In the genomic region with DNA sequence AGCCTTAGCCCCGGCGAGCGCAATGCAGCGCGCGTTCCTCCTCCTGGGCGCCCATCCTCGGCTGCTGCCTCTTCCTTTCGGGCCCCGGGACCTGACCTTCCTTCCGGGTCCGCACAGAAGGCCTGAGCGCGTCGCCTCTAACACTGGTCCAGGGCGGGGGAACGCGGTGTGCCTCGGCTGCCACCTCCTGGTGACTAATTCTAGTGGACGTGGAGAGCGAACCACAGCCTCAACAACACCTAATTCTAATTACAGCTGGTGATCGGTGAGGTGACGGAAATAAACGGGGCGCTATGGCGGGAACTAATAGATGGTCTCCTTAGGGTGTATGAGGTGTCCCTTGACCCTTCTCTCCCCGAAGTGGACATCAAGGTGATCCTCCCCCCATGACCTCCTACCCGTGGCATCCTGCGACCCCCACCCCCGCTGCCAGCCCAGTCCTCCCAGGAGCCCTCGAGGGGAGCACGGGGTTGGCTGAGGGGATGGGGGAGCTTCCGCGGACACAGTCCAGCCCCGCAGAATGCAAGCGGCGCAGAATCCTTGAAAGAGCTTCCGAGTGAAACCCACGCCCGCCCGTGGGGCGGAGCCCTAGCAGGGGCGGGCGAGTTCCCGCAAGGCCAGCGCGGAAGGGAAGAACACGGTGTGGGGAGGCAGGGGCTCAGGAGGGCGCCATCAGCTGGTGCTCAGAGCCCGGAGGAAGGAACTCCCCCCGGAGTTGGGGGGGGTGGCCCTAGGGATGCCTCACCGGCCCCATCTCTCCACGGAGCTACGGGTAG, we compare ENCODE assay signal across 1 cellular context.
TF ChIP-seq lines count a peak whose summit lies in the region.

No MANE protein-coding gene starts in this region.

TF ChIP-seq in WTC11, 78 proteins besides CTCF, POLR2A, EP300 and RAD21 (continued from another document):
- TF ChIP-seq, protein P1, sequence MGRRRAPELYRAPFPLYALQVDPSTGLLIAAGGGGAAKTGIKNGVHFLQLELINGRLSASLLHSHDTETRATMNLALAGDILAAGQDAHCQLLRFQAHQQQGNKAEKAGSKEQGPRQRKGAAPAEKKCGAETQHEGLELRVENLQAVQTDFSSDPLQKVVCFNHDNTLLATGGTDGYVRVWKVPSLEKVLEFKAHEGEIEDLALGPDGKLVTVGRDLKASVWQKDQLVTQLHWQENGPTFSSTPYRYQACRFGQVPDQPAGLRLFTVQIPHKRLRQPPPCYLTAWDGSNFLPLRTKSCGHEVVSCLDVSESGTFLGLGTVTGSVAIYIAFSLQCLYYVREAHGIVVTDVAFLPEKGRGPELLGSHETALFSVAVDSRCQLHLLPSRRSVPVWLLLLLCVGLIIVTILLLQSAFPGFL (CRISPR knock-in tag; IDR thresholded peaks at IDR 0.05; ENCODE audit: borderline replicate concordance): no peak
- TF ChIP-seq JUN (CRISPR knock-in tag; IDR thresholded peaks at IDR 0.05): no peak
- no peak for TF ChIP-seq IRF2 (CRISPR knock-in tag; IDR thresholded peaks at IDR 0.05; ENCODE audit: borderline replicate concordance, low read depth)
- TF ChIP-seq, protein P2, sequence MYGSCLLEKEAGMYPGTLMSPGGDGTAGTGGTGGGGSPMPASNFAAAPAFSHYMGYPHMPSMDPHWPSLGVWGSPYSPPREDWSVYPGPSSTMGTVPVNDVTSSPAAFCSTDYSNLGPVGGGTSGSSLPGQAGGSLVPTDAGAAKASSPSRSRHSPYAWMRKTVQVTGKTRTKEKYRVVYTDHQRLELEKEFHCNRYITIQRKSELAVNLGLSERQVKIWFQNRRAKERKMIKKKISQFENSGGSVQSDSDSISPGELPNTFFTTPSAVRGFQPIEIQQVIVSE (CRISPR knock-in tag; IDR thresholded peaks at IDR 0.05; ENCODE audit: borderline replicate concordance): no peak
- TF ChIP-seq, protein P3, sequence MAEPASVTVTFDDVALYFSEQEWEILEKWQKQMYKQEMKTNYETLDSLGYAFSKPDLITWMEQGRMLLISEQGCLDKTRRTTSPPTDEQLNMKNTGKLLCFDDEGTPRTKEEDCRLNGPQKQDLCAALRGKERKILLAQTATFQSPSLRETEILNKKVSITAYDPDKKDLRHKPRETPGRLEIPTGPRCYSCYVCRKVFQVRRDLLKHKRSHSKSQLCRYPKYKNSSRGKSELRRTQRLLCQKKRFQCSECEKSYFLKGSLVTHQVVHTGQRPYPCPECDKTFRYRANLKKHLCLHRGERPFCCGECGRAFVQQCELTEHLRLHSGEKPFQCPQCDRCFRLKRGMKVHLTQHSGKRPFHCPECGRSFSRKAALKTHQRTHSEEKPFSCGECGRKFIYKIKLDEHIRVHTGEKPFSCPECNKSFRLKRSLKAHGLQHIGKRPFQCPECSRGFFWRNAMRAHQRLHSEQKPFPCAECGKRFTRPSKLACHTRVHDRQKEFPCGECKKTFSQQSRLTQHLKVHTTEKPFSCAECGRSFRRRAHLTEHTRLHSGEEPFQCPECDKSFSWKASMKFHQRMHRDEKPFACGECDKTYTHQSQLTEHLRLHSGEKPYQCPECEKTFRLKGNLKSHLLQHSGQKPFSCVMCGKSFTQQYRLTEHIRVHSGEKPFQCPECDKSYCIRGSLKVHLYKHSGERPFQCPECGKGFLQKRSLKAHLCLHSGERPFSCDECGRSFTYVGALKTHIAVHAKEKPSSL (CRISPR knock-in tag; conservative IDR thresholded peaks at IDR 0.05): no peak
- TF ChIP-seq FOXJ3 (CRISPR knock-in tag; IDR thresholded peaks at IDR 0.05; ENCODE audit: borderline replicate concordance): no peak
- no peak for TF ChIP-seq NFE2L1 (CRISPR knock-in tag; IDR thresholded peaks at IDR 0.05)
- 0 out of 2 replicates have a peak, but pooled peaks have one; percentile 36 for TF ChIP-seq KAT7 (CRISPR knock-in tag; IDR thresholded peaks at IDR 0.05; ENCODE audit: borderline replicate concordance)
- TF ChIP-seq, protein P4, sequence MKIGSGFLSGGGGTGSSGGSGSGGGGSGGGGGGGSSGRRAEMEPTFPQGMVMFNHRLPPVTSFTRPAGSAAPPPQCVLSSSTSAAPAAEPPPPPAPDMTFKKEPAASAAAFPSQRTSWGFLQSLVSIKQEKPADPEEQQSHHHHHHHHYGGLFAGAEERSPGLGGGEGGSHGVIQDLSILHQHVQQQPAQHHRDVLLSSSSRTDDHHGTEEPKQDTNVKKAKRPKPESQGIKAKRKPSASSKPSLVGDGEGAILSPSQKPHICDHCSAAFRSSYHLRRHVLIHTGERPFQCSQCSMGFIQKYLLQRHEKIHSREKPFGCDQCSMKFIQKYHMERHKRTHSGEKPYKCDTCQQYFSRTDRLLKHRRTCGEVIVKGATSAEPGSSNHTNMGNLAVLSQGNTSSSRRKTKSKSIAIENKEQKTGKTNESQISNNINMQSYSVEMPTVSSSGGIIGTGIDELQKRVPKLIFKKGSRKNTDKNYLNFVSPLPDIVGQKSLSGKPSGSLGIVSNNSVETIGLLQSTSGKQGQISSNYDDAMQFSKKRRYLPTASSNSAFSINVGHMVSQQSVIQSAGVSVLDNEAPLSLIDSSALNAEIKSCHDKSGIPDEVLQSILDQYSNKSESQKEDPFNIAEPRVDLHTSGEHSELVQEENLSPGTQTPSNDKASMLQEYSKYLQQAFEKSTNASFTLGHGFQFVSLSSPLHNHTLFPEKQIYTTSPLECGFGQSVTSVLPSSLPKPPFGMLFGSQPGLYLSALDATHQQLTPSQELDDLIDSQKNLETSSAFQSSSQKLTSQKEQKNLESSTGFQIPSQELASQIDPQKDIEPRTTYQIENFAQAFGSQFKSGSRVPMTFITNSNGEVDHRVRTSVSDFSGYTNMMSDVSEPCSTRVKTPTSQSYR (CRISPR knock-in tag; IDR thresholded peaks at IDR 0.05): no peak
- TF ChIP-seq ETV6 (CRISPR knock-in tag; IDR thresholded peaks at IDR 0.05): peak; percentile 64; the same call in 1 of the 2 replicates
- no peak for TF ChIP-seq SOX15 (CRISPR knock-in tag; IDR thresholded peaks at IDR 0.05)
- TF ChIP-seq ZNF423 (CRISPR knock-in tag; IDR thresholded peaks at IDR 0.05): no peak
- TF ChIP-seq JAZF1 (CRISPR knock-in tag; IDR thresholded peaks at IDR 0.05): no peak
- peak; percentile 55; the same call in 1 of the 2 replicates for TF ChIP-seq ZBTB21 (CRISPR knock-in tag; IDR thresholded peaks at IDR 0.05; ENCODE audit: borderline replicate concordance)
- no peak for TF ChIP-seq ZNF396 (CRISPR knock-in tag; IDR thresholded peaks at IDR 0.05; ENCODE audit: borderline replicate concordance)
- TF ChIP-seq, protein P5, sequence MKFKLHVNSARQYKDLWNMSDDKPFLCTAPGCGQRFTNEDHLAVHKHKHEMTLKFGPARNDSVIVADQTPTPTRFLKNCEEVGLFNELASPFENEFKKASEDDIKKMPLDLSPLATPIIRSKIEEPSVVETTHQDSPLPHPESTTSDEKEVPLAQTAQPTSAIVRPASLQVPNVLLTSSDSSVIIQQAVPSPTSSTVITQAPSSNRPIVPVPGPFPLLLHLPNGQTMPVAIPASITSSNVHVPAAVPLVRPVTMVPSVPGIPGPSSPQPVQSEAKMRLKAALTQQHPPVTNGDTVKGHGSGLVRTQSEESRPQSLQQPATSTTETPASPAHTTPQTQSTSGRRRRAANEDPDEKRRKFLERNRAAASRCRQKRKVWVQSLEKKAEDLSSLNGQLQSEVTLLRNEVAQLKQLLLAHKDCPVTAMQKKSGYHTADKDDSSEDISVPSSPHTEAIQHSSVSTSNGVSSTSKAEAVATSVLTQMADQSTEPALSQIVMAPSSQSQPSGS (CRISPR knock-in tag; IDR thresholded peaks at IDR 0.05; ENCODE audit: borderline replicate concordance, low read depth): no peak
- no peak for TF ChIP-seq TEAD1 (CRISPR knock-in tag; IDR thresholded peaks at IDR 0.05)
- TF ChIP-seq, protein P6, sequence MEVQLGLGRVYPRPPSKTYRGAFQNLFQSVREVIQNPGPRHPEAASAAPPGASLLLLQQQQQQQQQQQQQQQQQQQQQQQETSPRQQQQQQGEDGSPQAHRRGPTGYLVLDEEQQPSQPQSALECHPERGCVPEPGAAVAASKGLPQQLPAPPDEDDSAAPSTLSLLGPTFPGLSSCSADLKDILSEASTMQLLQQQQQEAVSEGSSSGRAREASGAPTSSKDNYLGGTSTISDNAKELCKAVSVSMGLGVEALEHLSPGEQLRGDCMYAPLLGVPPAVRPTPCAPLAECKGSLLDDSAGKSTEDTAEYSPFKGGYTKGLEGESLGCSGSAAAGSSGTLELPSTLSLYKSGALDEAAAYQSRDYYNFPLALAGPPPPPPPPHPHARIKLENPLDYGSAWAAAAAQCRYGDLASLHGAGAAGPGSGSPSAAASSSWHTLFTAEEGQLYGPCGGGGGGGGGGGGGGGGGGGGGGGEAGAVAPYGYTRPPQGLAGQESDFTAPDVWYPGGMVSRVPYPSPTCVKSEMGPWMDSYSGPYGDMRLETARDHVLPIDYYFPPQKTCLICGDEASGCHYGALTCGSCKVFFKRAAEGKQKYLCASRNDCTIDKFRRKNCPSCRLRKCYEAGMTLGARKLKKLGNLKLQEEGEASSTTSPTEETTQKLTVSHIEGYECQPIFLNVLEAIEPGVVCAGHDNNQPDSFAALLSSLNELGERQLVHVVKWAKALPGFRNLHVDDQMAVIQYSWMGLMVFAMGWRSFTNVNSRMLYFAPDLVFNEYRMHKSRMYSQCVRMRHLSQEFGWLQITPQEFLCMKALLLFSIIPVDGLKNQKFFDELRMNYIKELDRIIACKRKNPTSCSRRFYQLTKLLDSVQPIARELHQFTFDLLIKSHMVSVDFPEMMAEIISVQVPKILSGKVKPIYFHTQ (CRISPR knock-in tag; IDR thresholded peaks at IDR 0.05): no peak
- peak; percentile 45; the same call in 1 of the 2 replicates for TF ChIP-seq FOXK1 (CRISPR knock-in tag; IDR thresholded peaks at IDR 0.05)
- no peak for TF ChIP-seq ZNF671 (CRISPR knock-in tag; IDR thresholded peaks at IDR 0.05)
- TF ChIP-seq, protein P7, sequence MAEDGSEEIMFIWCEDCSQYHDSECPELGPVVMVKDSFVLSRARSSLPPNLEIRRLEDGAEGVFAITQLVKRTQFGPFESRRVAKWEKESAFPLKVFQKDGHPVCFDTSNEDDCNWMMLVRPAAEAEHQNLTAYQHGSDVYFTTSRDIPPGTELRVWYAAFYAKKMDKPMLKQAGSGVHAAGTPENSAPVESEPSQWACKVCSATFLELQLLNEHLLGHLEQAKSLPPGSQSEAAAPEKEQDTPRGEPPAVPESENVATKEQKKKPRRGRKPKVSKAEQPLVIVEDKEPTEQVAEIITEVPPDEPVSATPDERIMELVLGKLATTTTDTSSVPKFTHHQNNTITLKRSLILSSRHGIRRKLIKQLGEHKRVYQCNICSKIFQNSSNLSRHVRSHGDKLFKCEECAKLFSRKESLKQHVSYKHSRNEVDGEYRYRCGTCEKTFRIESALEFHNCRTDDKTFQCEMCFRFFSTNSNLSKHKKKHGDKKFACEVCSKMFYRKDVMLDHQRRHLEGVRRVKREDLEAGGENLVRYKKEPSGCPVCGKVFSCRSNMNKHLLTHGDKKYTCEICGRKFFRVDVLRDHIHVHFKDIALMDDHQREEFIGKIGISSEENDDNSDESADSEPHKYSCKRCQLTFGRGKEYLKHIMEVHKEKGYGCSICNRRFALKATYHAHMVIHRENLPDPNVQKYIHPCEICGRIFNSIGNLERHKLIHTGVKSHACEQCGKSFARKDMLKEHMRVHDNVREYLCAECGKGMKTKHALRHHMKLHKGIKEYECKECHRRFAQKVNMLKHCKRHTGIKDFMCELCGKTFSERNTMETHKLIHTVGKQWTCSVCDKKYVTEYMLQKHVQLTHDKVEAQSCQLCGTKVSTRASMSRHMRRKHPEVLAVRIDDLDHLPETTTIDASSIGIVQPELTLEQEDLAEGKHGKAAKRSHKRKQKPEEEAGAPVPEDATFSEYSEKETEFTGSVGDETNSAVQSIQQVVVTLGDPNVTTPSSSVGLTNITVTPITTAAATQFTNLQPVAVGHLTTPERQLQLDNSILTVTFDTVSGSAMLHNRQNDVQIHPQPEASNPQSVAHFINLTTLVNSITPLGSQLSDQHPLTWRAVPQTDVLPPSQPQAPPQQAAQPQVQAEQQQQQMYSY (CRISPR knock-in tag; IDR thresholded peaks at IDR 0.05): no peak
- no peak for TF ChIP-seq TEAD4 (CRISPR knock-in tag; IDR thresholded peaks at IDR 0.05)
- TF ChIP-seq NFATC4 (CRISPR knock-in tag; IDR thresholded peaks at IDR 0.05): no peak
- TF ChIP-seq ZNF263 (CRISPR knock-in tag; IDR thresholded peaks at IDR 0.05; ENCODE audit: low read depth): peak; percentile 86
- TF ChIP-seq ELF4 (CRISPR knock-in tag; IDR thresholded peaks at IDR 0.05; ENCODE audit: low read depth): no peak
- TF ChIP-seq CREB1 (CRISPR knock-in tag; IDR thresholded peaks at IDR 0.05): no peak
- TF ChIP-seq GABPB1 (CRISPR knock-in tag; IDR thresholded peaks at IDR 0.05): no peak
- TF ChIP-seq ZNF138 (CRISPR knock-in tag; conservative IDR thresholded peaks at IDR 0.05): 0 out of 2 replicates have a peak, but pooled peaks have one; percentile 58
- TF ChIP-seq, protein P8, sequence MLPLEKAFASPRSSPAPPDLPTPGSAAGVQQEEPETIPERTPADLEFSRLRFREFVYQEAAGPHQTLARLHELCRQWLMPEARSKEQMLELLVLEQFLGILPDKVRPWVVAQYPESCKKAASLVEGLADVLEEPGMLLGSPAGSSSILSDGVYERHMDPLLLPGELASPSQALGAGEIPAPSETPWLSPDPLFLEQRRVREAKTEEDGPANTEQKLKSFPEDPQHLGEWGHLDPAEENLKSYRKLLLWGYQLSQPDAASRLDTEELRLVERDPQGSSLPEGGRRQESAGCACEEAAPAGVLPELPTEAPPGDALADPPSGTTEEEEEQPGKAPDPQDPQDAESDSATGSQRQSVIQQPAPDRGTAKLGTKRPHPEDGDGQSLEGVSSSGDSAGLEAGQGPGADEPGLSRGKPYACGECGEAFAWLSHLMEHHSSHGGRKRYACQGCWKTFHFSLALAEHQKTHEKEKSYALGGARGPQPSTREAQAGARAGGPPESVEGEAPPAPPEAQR (CRISPR knock-in tag; IDR thresholded peaks at IDR 0.05): no peak
- TF ChIP-seq, protein P9, sequence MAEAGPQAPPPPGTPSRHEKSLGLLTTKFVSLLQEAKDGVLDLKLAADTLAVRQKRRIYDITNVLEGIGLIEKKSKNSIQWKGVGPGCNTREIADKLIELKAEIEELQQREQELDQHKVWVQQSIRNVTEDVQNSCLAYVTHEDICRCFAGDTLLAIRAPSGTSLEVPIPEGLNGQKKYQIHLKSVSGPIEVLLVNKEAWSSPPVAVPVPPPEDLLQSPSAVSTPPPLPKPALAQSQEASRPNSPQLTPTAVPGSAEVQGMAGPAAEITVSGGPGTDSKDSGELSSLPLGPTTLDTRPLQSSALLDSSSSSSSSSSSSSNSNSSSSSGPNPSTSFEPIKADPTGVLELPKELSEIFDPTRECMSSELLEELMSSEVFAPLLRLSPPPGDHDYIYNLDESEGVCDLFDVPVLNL (CRISPR knock-in tag; IDR thresholded peaks at IDR 0.05; ENCODE audit: borderline replicate concordance, low read depth): no peak
- TF ChIP-seq, protein P10, sequence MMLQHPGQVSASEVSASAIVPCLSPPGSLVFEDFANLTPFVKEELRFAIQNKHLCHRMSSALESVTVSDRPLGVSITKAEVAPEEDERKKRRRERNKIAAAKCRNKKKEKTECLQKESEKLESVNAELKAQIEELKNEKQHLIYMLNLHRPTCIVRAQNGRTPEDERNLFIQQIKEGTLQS (CRISPR knock-in tag; conservative IDR thresholded peaks at IDR 0.05): no peak
- TF ChIP-seq, protein P11, sequence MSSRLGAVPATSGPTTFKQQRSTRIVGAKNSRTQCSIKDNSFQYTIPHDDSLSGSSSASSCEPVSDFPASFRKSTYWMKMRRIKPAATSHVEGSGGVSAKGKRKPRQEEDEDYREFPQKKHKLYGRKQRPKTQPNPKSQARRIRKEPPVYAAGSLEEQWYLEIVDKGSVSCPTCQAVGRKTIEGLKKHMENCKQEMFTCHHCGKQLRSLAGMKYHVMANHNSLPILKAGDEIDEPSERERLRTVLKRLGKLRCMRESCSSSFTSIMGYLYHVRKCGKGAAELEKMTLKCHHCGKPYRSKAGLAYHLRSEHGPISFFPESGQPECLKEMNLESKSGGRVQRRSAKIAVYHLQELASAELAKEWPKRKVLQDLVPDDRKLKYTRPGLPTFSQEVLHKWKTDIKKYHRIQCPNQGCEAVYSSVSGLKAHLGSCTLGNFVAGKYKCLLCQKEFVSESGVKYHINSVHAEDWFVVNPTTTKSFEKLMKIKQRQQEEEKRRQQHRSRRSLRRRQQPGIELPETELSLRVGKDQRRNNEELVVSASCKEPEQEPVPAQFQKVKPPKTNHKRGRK (CRISPR knock-in tag; IDR thresholded peaks at IDR 0.05; ENCODE audit: borderline replicate concordance): no peak
- TF ChIP-seq ZNF121 (CRISPR knock-in tag; IDR thresholded peaks at IDR 0.05): peak; percentile 67; the same call in 1 of the 2 replicates
